In genomic region chr4:56575820-56576429, GRCh38 we compare ENCODE assay signal across 8 cellular contexts.
DNase-seq lines count a peak whose midpoint lies in the region; ATAC-seq, FAIRE-seq and TF ChIP-seq lines count a peak whose summit lies in the region.

No MANE protein-coding gene starts in this region.

- TF ChIP-seq CTCF in HepG2 (CRISPR knock-in tag; IDR thresholded peaks at IDR 0.05): peak; percentile 42

- H3K4me3 ChIP-seq in HepG2 (replicated peaks in 1 of 3; ENCODE audit: insufficient read depth in 1 of 3, low read depth in 2 of 3, low read length in 3 of 3): no peak overlapping the region

- H4K20me1 ChIP-seq in HepG2 (ENCODE audit: insufficient read depth, low read length): no peaks in the 10 kb centered on the region

- no peak for TF ChIP-seq EP300 in HepG2 (IDR thresholded peaks at IDR 0.05; ENCODE audit: low read depth in 2 of 2, low read length in 2 of 2)
- TF ChIP-seq EP300 in HepG2 (CRISPR knock-in tag; IDR thresholded peaks at IDR 0.05; ENCODE audit: borderline replicate concordance): no peak

- no peaks in the 10 kb centered on the region for H3K4me1 ChIP-seq in HepG2 (ENCODE audit: insufficient read depth, low read length)

- H3K79me2 ChIP-seq in HepG2 (ENCODE audit: insufficient read depth, low read length): no peaks in the 10 kb centered on the region

- H2AFZ ChIP-seq in HepG2 (ENCODE audit: low read length): no peak overlapping the region

- no TSS peak for BruUV-seq in HepG2 (replicated peaks; lab: Mats Ljungman, UMichigan)

- no peaks in the 10 kb centered on the region for H3K36me3 ChIP-seq in HepG2 (replicated peaks in 1 of 2; ENCODE audit: control insufficient read depth in 1 of 2, insufficient read depth in 2 of 2, low read length in 2 of 2)

- CTCF ChIA-PET in HepG2 (lab: Yijun Ruan, JAX; ENCODE audit: low intra/inter-chr PET ratio, low total read pairs): interaction anchor here (1.9 kb wide), 1 partner anchor 224 kb away, joined by 14 read pairs; no protein-coding TSS in a partner anchor

- POLR2A ChIA-PET in HepG2 (lab: Yijun Ruan, JAX): no interaction called here

- intact Hi-C loops in HepG2 (cut with micrococcal nuclease; ENCODE audit: unreplicated experiment): loop anchor here (1.0 kb wide), 1 partner anchor 224 kb away; no protein-coding TSS in a partner anchor

- DNase-seq in DMS 273 (lab: John Stamatoyannopoulos, UW; ENCODE audit: unreplicated experiment): peak; percentile 41
- DNase-seq in KBM-7: peak; percentile 49
- DNase-seq in astrocyte of the hippocampus (ENCODE audit: low read depth, low spot score): peak; percentile 65
- DNase-seq in HepG2 (ENCODE audit: low spot score): peak; percentile 8
- DNase-seq in NCI-H2227 (lab: John Stamatoyannopoulos, UW; ENCODE audit: unreplicated experiment): no peak
- no peak for DNase-seq in activated CD4-positive, alpha-beta T cell treated with anti-CD3 and anti-CD28 coated beads for 48 hours

- H3K27ac ChIP-seq in HepG2 (ENCODE audit: extremely low read length, insufficient read depth, low read length): no peak overlapping the region

- 3% methylated on average over 1 of the region's 1 CpG for WGBS in HepG2 (ENCODE audit: low lambda C conversion rate)

- H3K27me3 ChIP-seq in HepG2 (ENCODE audit: control insufficient read depth in 1 of 2, insufficient read depth in 2 of 2, low read length in 2 of 2): no peaks in the 10 kb centered on the region

- no peak overlapping the region for H3K4me2 ChIP-seq in HepG2 (ENCODE audit: low read depth, low read length)

- H3K9me3 ChIP-seq in HepG2 (ENCODE audit: low read length): no peaks in the 10 kb centered on the region

- H3K9ac ChIP-seq in HepG2 (ENCODE audit: insufficient read depth, low read depth, low read length): no peak overlapping the region

- no peak for TF ChIP-seq RAD21 in HepG2 (CRISPR knock-in tag; IDR thresholded peaks at IDR 0.05)

- in situ Hi-C loops in KBM-7 (cut with MboI; ENCODE audit: low pct_unique_long_range_greater_than_20kb, low sequenced_read_pairs): no loop called here
- in situ Hi-C loops in HepG2 (cut with HindIII; ENCODE audit: extremely low pct_ligation_motif_present, low pct_unique_long_range_greater_than_20kb): loop anchor here (10.0 kb wide), 1 partner anchor 229 kb away; no protein-coding TSS in a partner anchor

- TF ChIP-seq POLR2A in HepG2 (IDR thresholded peaks at IDR 0.05; ENCODE audit: insufficient read depth in 1 of 2, low read depth in 2 of 2, low read length in 2 of 2): no peak

- FAIRE-seq in HepG2 (lab: Jason Lieb, UNC): no peak

- peak; percentile 64 for ATAC-seq in HepG2
- no peak for ATAC-seq in HG02642 (IDR thresholded peaks at IDR 0.05; ENCODE audit: poor library complexity, unreplicated experiment)
- ATAC-seq in HG03097 (IDR thresholded peaks at IDR 0.05; ENCODE audit: low FRiP score, unreplicated experiment): no peak

TF ChIP-seq in HepG2, 621 proteins besides CTCF, POLR2A, EP300 and RAD21:
- TF ChIP-seq STAG1 (CRISPR knock-in tag; IDR thresholded peaks at IDR 0.05) (peak; percentile 48; the same call in 1 of the 2 replicates), ELF3 (CRISPR knock-in tag; IDR thresholded peaks at IDR 0.05) (no peak), ZNF615 (CRISPR knock-in tag; IDR thresholded peaks at IDR 0.05; ENCODE audit: borderline replicate concordance) (no peak), SNRNP70 (IDR thresholded peaks at IDR 0.05; ENCODE audit: low read depth, low read length) (no peak), SMC3 (IDR thresholded peaks at IDR 0.05; ENCODE audit: low read length) (peak; percentile 29; the same call in 1 of the 2 replicates), NFATC3 (CRISPR knock-in tag; IDR thresholded peaks at IDR 0.05) (no peak), GFI1 (CRISPR knock-in tag; IDR thresholded peaks at IDR 0.05; ENCODE audit: borderline replicate concordance) (no peak), TRIM24 (CRISPR knock-in tag; IDR thresholded peaks at IDR 0.05) (no peak)
TF ChIP-seq in HepG2: peak in this region for 2.

Comparison
In these comparisons a context has a peak if more than half of its experiments do, and no peak if none do; other contexts are left out.
1. DNase-seq: peak in DMS 273 (single experiment), KBM-7 (single experiment), astrocyte of the hippocampus (single experiment) and HepG2 (single experiment); none in NCI-H2227 (single experiment) and activated CD4-positive, alpha-beta T cell treated with anti-CD3 and anti-CD28 coated beads for 48 hours (single experiment).